ENCODE assay signal across 14 cellular contexts in the genomic region with DNA sequence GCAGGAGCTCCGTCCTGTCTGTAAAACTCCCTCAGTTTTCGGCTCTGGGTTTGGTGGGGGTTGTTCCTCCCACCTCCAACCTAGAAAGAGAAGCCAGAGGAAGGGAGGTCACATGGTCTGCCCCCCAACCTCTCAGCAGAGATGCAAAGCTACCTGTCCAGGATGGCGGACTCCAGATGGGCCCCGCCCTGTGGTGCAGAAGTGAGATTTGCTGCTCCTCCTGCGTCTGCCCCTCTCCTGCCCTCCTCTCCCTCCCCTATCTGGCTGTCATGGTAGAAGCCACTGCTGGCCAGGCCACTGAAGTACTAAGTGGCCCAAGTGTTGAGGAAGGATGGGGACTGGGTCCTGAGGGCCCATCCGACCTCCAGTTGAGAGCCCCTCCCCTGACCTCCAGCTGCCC. TPM values are rescaled to one million over a fixed set of nuclear protein-coding genes. Genes with fewer than 3 reads are reported as not detected.
A peak's percentile ranks its signal among the peaks of the same experiment; 100 is the strongest.
DNase-seq lines count a peak whose midpoint lies in the region; ATAC-seq and TF ChIP-seq lines count a peak whose summit lies in the region.
"Had no signal": no experiment of that assay in that cellular context is flagged by ENCODE, and none has a peak within 500 bp of the region (broad histone marks: within the 10 kb centered on the region; RNA-seq: fewer than 3 reads in every experiment).

No MANE protein-coding gene starts in this region.

- peaks cover 0 to 28% of the 10 kb centered on the region in 2 donors for H3K4me1 ChIP-seq in lung (ENCODE audit: control insufficient read depth in 2 of 2, insufficient read depth in 2 of 2, low read length in 2 of 2)
- peaks cover 62 to 92% (median 78%) of the 10 kb centered on the region in 4 donors for H3K4me1 ChIP-seq in stomach

- H3K9me3 ChIP-seq in lung (ENCODE audit: control insufficient read depth in 2 of 2, insufficient read depth in 1 of 2, low read length in 1 of 2) = no peaks in the 10 kb centered on the region
- no peaks in the 10 kb centered on the region for H3K9me3 ChIP-seq in stomach

- peak overlapping the region; percentile 80; the same call in 1 of the 2 replicates for H3K27ac Mint-ChIP-seq in HFFc6
- H3K27ac Mint-ChIP-seq in activated T-cell treated with anti-CD3 and anti-CD28 coated beads, Interleukin-2, amount 50 U/mL, for 72 hours = no peak overlapping the region
- H3K27ac Mint-ChIP-seq: activated T-cell treated with anti-CD3 and anti-CD28 coated beads, Interleukin-2, amount 50 U/mL, for 24 hours had no signal

- H3K4me3 ChIP-seq in lung (no peak overlapping the region), stomach (peak overlapping the region; percentile 34 to 52 (median 45))

- TF ChIP-seq EP300 in stomach (IDR thresholded peaks at IDR 0.05) = no peak

- H3K27ac ChIP-seq in caudate nucleus (ENCODE audit: low read depth, low read length) (peak overlapping the region; percentile 100), lung (ENCODE audit: low read depth in 1 of 2, low read length in 1 of 2) (peak overlapping the region; percentile 91 to 93), stomach (peak overlapping the region; percentile 88 to 98 (median 95))

- no peaks in the 10 kb centered on the region for H3K36me3 Mint-ChIP-seq in HFFc6 (ENCODE audit: low read depth)
- no peaks in the 10 kb centered on the region for H3K36me3 Mint-ChIP-seq in activated T-cell treated with anti-CD3 and anti-CD28 coated beads, Interleukin-2, amount 50 U/mL, for 72 hours (ENCODE audit: insufficient read depth in 2 of 2)

- peak overlapping the region; percentile 65 for H3K4me3 Mint-ChIP-seq in HFFc6
- no peak overlapping the region for H3K4me3 Mint-ChIP-seq in activated T-cell treated with anti-CD3 and anti-CD28 coated beads, Interleukin-2, amount 50 U/mL, for 72 hours
- H3K4me3 Mint-ChIP-seq: activated T-cell treated with anti-CD3 and anti-CD28 coated beads, Interleukin-2, amount 50 U/mL, for 24 hours had no signal

- peaks cover 10% of the 10 kb centered on the region for H3K27me3 Mint-ChIP-seq in HFFc6 (ENCODE audit: insufficient read depth)
- H3K27me3 Mint-ChIP-seq in activated T-cell treated with anti-CD3 and anti-CD28 coated beads, Interleukin-2, amount 50 U/mL, for 72 hours (ENCODE audit: low read depth) = peaks cover 24% of the 10 kb centered on the region

- no peaks in the 10 kb centered on the region for H3K9me3 Mint-ChIP-seq in HFFc6
- no peaks in the 10 kb centered on the region for H3K9me3 Mint-ChIP-seq in activated T-cell treated with anti-CD3 and anti-CD28 coated beads, Interleukin-2, amount 50 U/mL, for 72 hours
- H3K9me3 Mint-ChIP-seq: activated T-cell treated with anti-CD3 and anti-CD28 coated beads, Interleukin-2, amount 50 U/mL, for 24 hours had no signal

- intact Hi-C loops in stomach (cut with DNase I; ENCODE audit: low total_unique reads) = no loop called here
- intact Hi-C loops in posterior vena cava (cut with DNase I) = no loop called here

- H3K36me3 ChIP-seq in lung (ENCODE audit: control insufficient read depth in 2 of 2, insufficient read depth in 2 of 2, low read length in 2 of 2) (peaks cover 0 to 1% of the 10 kb centered on the region in 2 donors), stomach (peaks cover 0 to 3% (median 0%) of the 10 kb centered on the region in 4 donors)

- DNase-seq in HFFc6 (no peak), caudate nucleus (lab: John Stamatoyannopoulos, UW) (no peak), lung (ENCODE audit: low spot score) (no peak), stomach (no peak), posterior vena cava (ENCODE audit: low spot score) (no peak), NCI-H2081 treated with DMSO at 0.1 percent for 48 hours (lab: John Stamatoyannopoulos, UW) (no peak)
- DNase-seq in activated T-cell treated with anti-CD3 and anti-CD28 coated beads, Interleukin-2, amount 50 U/mL, for 72 hours = no peak
- DNase-seq: activated T-cell treated with anti-CD3 and anti-CD28 coated beads, Interleukin-2, amount 50 U/mL, for 24 hours; effector CD8-positive, alpha-beta T cell; Kasumi-1; T-helper 9 cell had no signal

- TF ChIP-seq CTCF in HFFc6 (IDR thresholded peaks at IDR 0.05) = no peak
- no peak for TF ChIP-seq CTCF in lung (IDR thresholded peaks at IDR 0.05; ENCODE audit: control extremely low read depth, extremely low read depth)
- TF ChIP-seq CTCF in stomach (IDR thresholded peaks at IDR 0.05) = no peak

- 64 to 76% methylated on average over 6 of the region's 6 CpGs for WGBS in lung, 2 donors
- 10 to 64% (median 38%) methylated on average over 1 to 6 of the region's 6 CpGs for WGBS in stomach, 5 donors

- no peak for ATAC-seq in lung (ENCODE audit: insufficient read depth, low FRiP score)
- no peak for ATAC-seq in activated T-cell treated with anti-CD3 and anti-CD28 coated beads, Interleukin-2, amount 50 U/mL, for 72 hours (replicated peaks in 1 of 2)
- ATAC-seq in HG03139 (IDR thresholded peaks at IDR 0.05; ENCODE audit: unreplicated experiment) = no peak

- no peak for TF ChIP-seq POLR2A in stomach (IDR thresholded peaks at IDR 0.05)

- H3K27me3 ChIP-seq in lung (ENCODE audit: control insufficient read depth, insufficient read depth) (no peaks in the 10 kb centered on the region), stomach (peaks cover 0 to 6% (median 0%) of the 10 kb centered on the region in 3 donors)

- H3K4me1 Mint-ChIP-seq in HFFc6 (ENCODE audit: low read depth) = peaks cover 78% of the 10 kb centered on the region
- peaks cover 4% of the 10 kb centered on the region for H3K4me1 Mint-ChIP-seq in activated T-cell treated with anti-CD3 and anti-CD28 coated beads, Interleukin-2, amount 50 U/mL, for 72 hours (ENCODE audit: low read depth)

RNA-seq across cellular contexts. Expression of gene SEMA3B, which starts 2.1 kb away (rescaled TPM):
- total RNA-seq in HFFc6 (2021; fragmentation: NEBNext Ultra II Directional; extraction: Animal tissue kit (Norgen Biotek cat#: 25700)) = 10 to 100 TPM; 14.5 to 26.6 (median 24.7) TPM
- 10 to 100 TPM; 47.9 to 95.7 TPM for total RNA-seq in lung
- 10 to 100 TPM; 39.6 to 75.6 TPM for polyA plus RNA-seq in lung
- total RNA-seq in stomach = 100 to 1,000 TPM in 4 of 5 donors, 10 to 100 TPM in 1; 53.6 to 310 (median 129) TPM
- polyA plus RNA-seq in stomach = 10 to 100 TPM; 40.1 to 79.9 (median 42.0) TPM
- 10 to 100 TPM; 18.6 to 39.7 TPM for total RNA-seq in posterior vena cava
- 1 to 10 TPM; 1.9 to 3.3 TPM for total RNA-seq in activated T-cell treated with anti-CD3 and anti-CD28 coated beads, Interleukin-2, amount 50 U/mL, for 72 hours

RNA-seq across cellular contexts. Expression of gene LSMEM2, which starts 12.1 kb away (rescaled TPM):
- under 1 TPM in 2 of 6 experiments, not detected in 4; 0.11 to 0.13 TPM for total RNA-seq in HFFc6 (2021; fragmentation: NEBNext Ultra II Directional; extraction: Animal tissue kit (Norgen Biotek cat#: 25700))
- total RNA-seq in lung (under 1 TPM in 1 of 2 donors, not detected in 1; 0.12 TPM), stomach (not detected), posterior vena cava (under 1 TPM in 1 of 2 donors, not detected in 1; 0.37 TPM)
- polyA plus RNA-seq in lung (under 1 TPM; 0.10 to 0.49 TPM), stomach (under 1 TPM in 2 of 3 donors, not detected in 1; 0.31 to 0.58 TPM)
- under 1 TPM in 1 of 2 donors, not detected in 1; 0.26 TPM for total RNA-seq in activated T-cell treated with anti-CD3 and anti-CD28 coated beads, Interleukin-2, amount 50 U/mL, for 72 hours
- total RNA-seq: ureter had no signal
- polyA plus RNA-seq: keratinocyte had no signal

RNA-seq across cellular contexts. Expression of gene IFRD2, which starts 25.4 kb away (rescaled TPM):
- 100 to 1,000 TPM in 1 of 6 experiments, 10 to 100 TPM in 5; 71.2 to 102 (median 74.6) TPM for total RNA-seq in HFFc6 (2021; fragmentation: NEBNext Ultra II Directional; extraction: Animal tissue kit (Norgen Biotek cat#: 25700))
- total RNA-seq in lung (10 to 100 TPM; 14.7 to 98.8 TPM), stomach (100 to 1,000 TPM in 3 of 5 donors, 10 to 100 TPM in 2; 69.9 to 254 (median 193) TPM), posterior vena cava (10 to 100 TPM; 47.3 to 53.3 TPM)
- polyA plus RNA-seq in lung (100 to 1,000 TPM in 1 of 2 donors, 10 to 100 TPM in 1; 91.4 to 107 TPM), stomach (100 to 1,000 TPM in 2 of 3 donors, 10 to 100 TPM in 1; 98.1 to 118 (median 108) TPM)
- 10 to 100 TPM; 56.3 to 62.1 TPM for total RNA-seq in activated T-cell treated with anti-CD3 and anti-CD28 coated beads, Interleukin-2, amount 50 U/mL, for 72 hours

RNA-seq across cellular contexts. Expression of gene GNAI2, which starts 30.8 kb away (rescaled TPM):
- 100 to 1,000 TPM; 532 to 617 (median 582) TPM for total RNA-seq in HFFc6 (2021; fragmentation: NEBNext Ultra II Directional; extraction: Animal tissue kit (Norgen Biotek cat#: 25700))
- total RNA-seq in lung (100 to 1,000 TPM; 224 to 332 TPM), stomach (100 to 1,000 TPM in 2 of 5 donors, 10 to 100 TPM in 3; 73.7 to 211 (median 98.5) TPM), posterior vena cava (100 to 1,000 TPM; 261 to 265 TPM)
- polyA plus RNA-seq in lung (100 to 1,000 TPM; 217 to 364 TPM), stomach (10 to 100 TPM; 61.1 to 73.5 (median 68.3) TPM)
- 100 to 1,000 TPM; 263 to 272 TPM for total RNA-seq in activated T-cell treated with anti-CD3 and anti-CD28 coated beads, Interleukin-2, amount 50 U/mL, for 72 hours

RNA-seq across cellular contexts. Expression of gene HYAL3, which starts 32.4 kb away (rescaled TPM):
- total RNA-seq in HFFc6 (2021; fragmentation: NEBNext Ultra II Directional; extraction: Animal tissue kit (Norgen Biotek cat#: 25700)) = 1 to 10 TPM; 4.7 to 8.3 (median 5.8) TPM
- total RNA-seq in lung (1 to 10 TPM; 1.4 to 4.0 TPM), stomach (1 to 10 TPM in 3 of 5 donors, not detected in 2; 1.3 to 3.9 (median 1.3) TPM), posterior vena cava (1 to 10 TPM; 2.5 to 3.9 TPM)
- polyA plus RNA-seq in lung (1 to 10 TPM; 2.5 to 4.9 TPM), stomach (1 to 10 TPM; 5.0 to 7.9 (median 7.7) TPM)
- 1 to 10 TPM; 6.7 to 7.1 TPM for total RNA-seq in activated T-cell treated with anti-CD3 and anti-CD28 coated beads, Interleukin-2, amount 50 U/mL, for 72 hours
